18 cellular contexts compared by ENCODE assay signal in the genomic region with DNA sequence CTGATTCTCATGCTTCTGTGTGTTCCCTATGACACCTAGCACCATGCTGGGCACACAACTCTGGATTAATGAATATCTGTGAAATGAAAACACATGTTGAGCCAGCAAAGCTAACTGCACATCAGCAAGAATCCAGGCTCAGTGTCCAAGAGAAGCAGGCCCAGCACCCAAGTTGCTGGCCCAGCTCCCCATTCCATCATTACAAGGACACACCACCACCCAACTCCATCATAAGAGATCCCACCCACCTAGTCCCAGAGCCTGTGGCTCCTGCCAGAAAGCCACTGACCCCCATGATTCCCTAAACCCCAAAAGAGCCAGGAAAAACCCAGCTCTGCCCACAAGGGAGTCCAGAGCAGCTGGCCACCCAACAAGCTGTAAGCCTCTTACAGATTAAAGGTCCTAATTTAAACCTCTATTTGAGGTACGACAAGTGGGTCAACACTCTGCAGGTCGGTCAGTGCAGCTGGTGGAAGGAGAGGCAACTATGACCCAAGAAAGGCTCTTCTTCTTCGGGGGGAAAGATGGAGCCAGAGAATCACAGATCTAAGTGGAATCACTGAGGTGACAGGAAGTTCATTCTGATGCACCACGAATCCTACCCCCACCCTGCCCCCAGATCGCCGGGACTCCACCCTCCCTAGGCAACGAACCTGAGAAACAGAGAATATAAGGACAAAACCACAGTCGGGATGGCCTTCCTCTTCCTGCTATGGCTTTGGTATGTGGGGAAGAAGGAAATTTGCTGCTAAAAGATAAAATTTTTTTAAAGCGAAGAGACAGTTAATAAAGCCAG. TPM values are rescaled to one million over a fixed set of nuclear protein-coding genes. Genes with fewer than 3 reads are reported as not detected.
DNase-seq lines count a peak whose midpoint lies in the region; ATAC-seq and TF ChIP-seq lines count a peak whose summit lies in the region.
"Had no signal": no experiment of that assay in that cellular context is flagged by ENCODE, and none has a peak within 500 bp of the region (broad histone marks: within the 10 kb centered on the region; RNA-seq: fewer than 3 reads in every experiment).

No MANE protein-coding gene starts in this region.

- no peak overlapping the region for H2AK9ac ChIP-seq in IMR-90 (replicated peaks; ENCODE audit: low read depth, low read length, poor library complexity)

- TF ChIP-seq RAD21 in IMR-90 (IDR thresholded peaks at IDR 0.05; ENCODE audit: low read length) = no peak

- no CpG with 5 or more reads among the region's 9 CpGs for WGBS in IMR-90 (ENCODE audit: extremely low coverage in 2 of 2, insufficient read length in 1 of 2), 2 experiments
- 67 to 69% (median 68%) methylated on average over 9 of the region's 9 CpGs for WGBS in ovary, 3 donors

- H2AFZ ChIP-seq in IMR-90 (replicated peaks; ENCODE audit: low read length, poor library complexity) = no peak overlapping the region

- peaks cover 82% of the 10 kb centered on the region for H3K36me3 Mint-ChIP-seq in CD4-positive, alpha-beta T cell (ENCODE audit: low read depth)
- peaks cover 24% of the 10 kb centered on the region for H3K36me3 Mint-ChIP-seq in effector memory CD8-positive, alpha-beta T cell (ENCODE audit: insufficient read depth)

- H3K9me3 ChIP-seq in CD4-positive, alpha-beta T cell (ENCODE audit: control insufficient read depth, low read length) = no peaks in the 10 kb centered on the region
- H3K9me3 ChIP-seq in IMR-90 (ENCODE audit: control insufficient read depth, insufficient read depth, low read length) (no peaks in the 10 kb centered on the region), gastrocnemius medialis (no peaks in the 10 kb centered on the region), ovary (no peaks in the 10 kb centered on the region)
- H3K9me3 ChIP-seq: Peyer's patch had no signal

- in situ Hi-C loops in IMR-90 (cut with MboI; ENCODE audit: low sequenced_read_pairs) (no loop called here), gastrocnemius medialis (cut with MboI; ENCODE audit: low sequenced_read_pairs in 4 of 4) (no loop called here)

- CTCF ChIA-PET in CD4-positive, alpha-beta T cell (lab: Charles Lee) = interaction anchor here (1.0 to 1.5 kb wide), 2 partner anchors 12 to 32 kb away, joined by 3 to 5 read pairs; no protein-coding TSS in a partner anchor
- CTCF ChIA-PET in IMR-90 (lab: Yijun Ruan, JAX) = no interaction called here

- H3K79me1 ChIP-seq in IMR-90 (ENCODE audit: low read depth in 1 of 2, low read length in 2 of 2) = 0 out of 4 replicates have a peak, but pooled peaks cover 0 to 8% of the 10 kb centered on the region in 2 experiments

- H3K27me3 ChIP-seq in CD4-positive, alpha-beta T cell (ENCODE audit: control insufficient read depth, insufficient read depth, low read length) = no peaks in the 10 kb centered on the region
- no peaks in the 10 kb centered on the region for H3K27me3 ChIP-seq in IMR-90 (ENCODE audit: control insufficient read depth, insufficient read depth, low read length)
- no peaks in the 10 kb centered on the region for H3K27me3 ChIP-seq in gastrocnemius medialis
- H3K27me3 ChIP-seq in ovary = no peaks in the 10 kb centered on the region
- H3K27me3 ChIP-seq: Peyer's patch had no signal

- H3K4me1 Mint-ChIP-seq in CD4-positive, alpha-beta T cell (ENCODE audit: low read depth) = peaks cover 95% of the 10 kb centered on the region
- peaks cover 77 to 87% of the 10 kb centered on the region in 2 donors for H3K4me1 Mint-ChIP-seq in effector memory CD8-positive, alpha-beta T cell (ENCODE audit: low read depth in 2 of 2)

- H2BK120ac ChIP-seq in IMR-90 (ENCODE audit: low read depth, low read length) = no peak overlapping the region

- H4K8ac ChIP-seq in IMR-90 (ENCODE audit: low read depth in 2 of 2, low read length in 2 of 2) = no peak overlapping the region

- no peak for TF ChIP-seq EP300 in ovary (IDR thresholded peaks at IDR 0.05)

- H3K36me3 ChIP-seq in IMR-90 (ENCODE audit: control insufficient read depth, insufficient read depth, low read length) = no peaks in the 10 kb centered on the region
- no peaks in the 10 kb centered on the region for H3K36me3 ChIP-seq in gastrocnemius medialis
- no peaks in the 10 kb centered on the region for H3K36me3 ChIP-seq in ovary
- H3K36me3 ChIP-seq: Peyer's patch had no signal

- no TSS peak for BruUV-seq in IMR-90 (replicated peaks; lab: Mats Ljungman, UMichigan)

- H3K4me2 ChIP-seq in IMR-90 (ENCODE audit: low read depth, low read length) = no peak overlapping the region

- H3K9me3 Mint-ChIP-seq in CD4-positive, alpha-beta T cell = no peaks in the 10 kb centered on the region
- H3K9me3 Mint-ChIP-seq in effector memory CD8-positive, alpha-beta T cell = no peaks in the 10 kb centered on the region
- H3K9me3 Mint-ChIP-seq: brain had no signal

- peaks cover 2% of the 10 kb centered on the region; the same call in 1 of the 2 replicates for H3K9me1 ChIP-seq in IMR-90 (ENCODE audit: insufficient read depth, low read length)

- no peak overlapping the region for H3K27ac ChIP-seq in CD4-positive, alpha-beta T cell (ENCODE audit: low read depth, low read length)
- no peak overlapping the region for H3K27ac ChIP-seq in IMR-90 (ENCODE audit: insufficient read depth, low read length)
- peak overlapping the region; percentile 36 to 81 (median 66) for H3K27ac ChIP-seq in gastrocnemius medialis
- no peak overlapping the region for H3K27ac ChIP-seq in ovary
- H3K27ac ChIP-seq: C4-2B had no signal

- TF ChIP-seq CTCF in CD4-positive, alpha-beta T cell (IDR thresholded peaks at IDR 0.05) = no peak
- no peak for TF ChIP-seq CTCF in IMR-90 (conservative IDR thresholded peaks at IDR 0.05; ENCODE audit: low read depth, low read length)
- no peak for TF ChIP-seq CTCF in gastrocnemius medialis (IDR thresholded peaks at IDR 0.05 in 4 of 5, conservative IDR thresholded peaks at IDR 0.05 in 1 of 5)
- TF ChIP-seq CTCF in ovary (IDR thresholded peaks at IDR 0.05) = no peak

- TF ChIP-seq POLR2A in IMR-90 (IDR thresholded peaks at IDR 0.05; ENCODE audit: low read depth, low read length) (no peak), gastrocnemius medialis (IDR thresholded peaks at IDR 0.05) (no peak), ovary (IDR thresholded peaks at IDR 0.05) (no peak)

- no peak overlapping the region for H3K14ac ChIP-seq in IMR-90 (replicated peaks; ENCODE audit: low read depth, low read length)

- no peak overlapping the region for H3K4me3 ChIP-seq in IMR-90 (ENCODE audit: insufficient read depth, low read depth, low read length)
- no peak overlapping the region for H3K4me3 ChIP-seq in gastrocnemius medialis
- H3K4me3 ChIP-seq in ovary = no peak overlapping the region
- H3K4me3 ChIP-seq: Peyer's patch had no signal

- peak; percentile 48 for ATAC-seq in CD4-positive, alpha-beta T cell (ENCODE audit: poor library complexity)
- ATAC-seq in IMR-90 (ENCODE audit: low read depth) (0 out of 2 replicates have a peak, but pooled peaks have one; percentile 11), gastrocnemius medialis (no peak), GM19455 (IDR thresholded peaks at IDR 0.05; ENCODE audit: unreplicated experiment) (no peak)
- no peak for ATAC-seq in effector memory CD8-positive, alpha-beta T cell (replicated peaks)

- no peak overlapping the region for H3K18ac ChIP-seq in IMR-90 (ENCODE audit: low read depth, low read length)

- H3K4me1 ChIP-seq in IMR-90 (ENCODE audit: control insufficient read depth, insufficient read depth, low read length) = no peaks in the 10 kb centered on the region
- peaks cover 81 to 83% of the 10 kb centered on the region in 2 donors for H3K4me1 ChIP-seq in gastrocnemius medialis
- H3K4me1 ChIP-seq in ovary (ENCODE audit: insufficient read depth) = peaks cover 9% of the 10 kb centered on the region

- no peak overlapping the region for H3K56ac ChIP-seq in IMR-90 (ENCODE audit: extremely low read depth, insufficient read depth, low read length)

- H3K27me3 Mint-ChIP-seq in CD4-positive, alpha-beta T cell = no peaks in the 10 kb centered on the region
- no peaks in the 10 kb centered on the region for H3K27me3 Mint-ChIP-seq in effector memory CD8-positive, alpha-beta T cell
- H3K27me3 Mint-ChIP-seq: brain had no signal

- H2BK5ac ChIP-seq in IMR-90 (ENCODE audit: low read depth, low read length, poor library complexity, severe bottlenecking) = no peak overlapping the region

- H3K27ac Mint-ChIP-seq in CD4-positive, alpha-beta T cell = peak overlapping the region; percentile 78
- peak overlapping the region; percentile 66 to 81 for H3K27ac Mint-ChIP-seq in effector memory CD8-positive, alpha-beta T cell
- H3K27ac Mint-ChIP-seq: brain had no signal

- POLR2A ChIA-PET in CD4-positive, alpha-beta T cell (lab: Charles Lee) = interaction anchor here (1.3 kb wide), 1 partner anchor 16 kb away, joined by 6 read pairs; no protein-coding TSS in a partner anchor
- POLR2A ChIA-PET in IMR-90 (lab: Charles Lee; ENCODE audit: unreplicated experiment) = no interaction called here

- no peak overlapping the region for H3K4ac ChIP-seq in IMR-90 (ENCODE audit: low read depth, low read length)

- dilution Hi-C loops in IMR-90 (cut with HindIII; ENCODE audit: low sequenced_read_pairs, unreplicated experiment) = no loop called here

- H3K9ac ChIP-seq in IMR-90 (ENCODE audit: low read depth, low read length) = no peak overlapping the region

- H2BK15ac ChIP-seq in IMR-90 (ENCODE audit: low read depth, low read length) = no peak overlapping the region

- no peak overlapping the region for H2AK5ac ChIP-seq in IMR-90 (ENCODE audit: low read depth, low read length)

- no peak overlapping the region for H4K91ac ChIP-seq in IMR-90 (ENCODE audit: insufficient read depth, low read depth, low read length)

- no peak overlapping the region for H2BK20ac ChIP-seq in IMR-90 (ENCODE audit: low read depth, low read length)

- no peaks in the 10 kb centered on the region for H4K20me1 ChIP-seq in IMR-90 (ENCODE audit: insufficient read depth, low read length)

- DNase-seq in CD4-positive, alpha-beta T cell = no peak
- no peak for DNase-seq in IMR-90
- no peak for DNase-seq in effector memory CD8-positive, alpha-beta T cell
- no peak for DNase-seq in gastrocnemius medialis
- no peak for DNase-seq in ovary
- no peak for DNase-seq in effector CD4-positive, alpha-beta T cell
- DNase-seq: activated CD4-positive, alpha-beta T cell treated with anti-CD3 and anti-CD28 coated beads for 4 hours; activated effector memory CD4-positive, alpha-beta T cell treated with anti-CD3 and anti-CD28 coated beads, Interleukin-2, amount 50 U/mL, for 16 hours; effector CD8-positive, alpha-beta T cell; midbrain; NCI-H2081; NCI-H748 treated with DMSO at 0.1 percent for 48 hours; stimulated activated CD4-positive, alpha-beta T cell treated with anti-CD3 and anti-CD28 coated beads, Interleukin-15, amount 100 ng/mL, for 24 hours had no signal

- H3K4me3 Mint-ChIP-seq in CD4-positive, alpha-beta T cell = peak overlapping the region; percentile 66
- H3K4me3 Mint-ChIP-seq in effector memory CD8-positive, alpha-beta T cell = peak overlapping the region; percentile 43 to 64
- H3K4me3 Mint-ChIP-seq: brain had no signal

- H4K5ac ChIP-seq in IMR-90 (ENCODE audit: low read depth, low read length) = no peak overlapping the region

- no peak overlapping the region for H3K23ac ChIP-seq in IMR-90 (ENCODE audit: low read depth, low read length)

- intact Hi-C loops in CD4-positive, alpha-beta T cell (cut with DNase I, micrococcal nuclease) = no loop called here
- intact Hi-C loops in IMR-90 (cut with micrococcal nuclease) (no loop called here), gastrocnemius medialis (cut with DNase I; ENCODE audit: low total_unique reads) (no loop called here), ovary (cut with DNase I) (no loop called here)

RNA-seq across cellular contexts. Expression of a gene that starts 58.2 kb away (rescaled TPM):
- total RNA-seq in CD4-positive, alpha-beta T cell = not detected
- total RNA-seq in IMR-90 (2012; rRNA removed) = under 0.01 TPM in 1 of 2 replicates, not detected in the other
- 0.14 and 0.16 TPM in 2 replicates for polyA plus RNA-seq in IMR-90 (2012; rRNA removed)
- polyA plus RNA-seq in IMR-90 (2012; cell fraction: cytosol; rRNA removed) = 0.10 and 0.11 TPM in 2 replicates
- polyA plus RNA-seq in IMR-90 (2012; cell fraction: nucleus; rRNA removed; ENCODE audit: low replicate concordance) = 0.04 and 0.10 TPM in 2 replicates
- total RNA-seq in gastrocnemius medialis = 10 to 100 TPM; 13.6 to 31.7 (median 20.7) TPM
- 10 to 100 TPM; 12.6 to 42.1 (median 21.9) TPM for total RNA-seq in ovary
- 100 to 1,000 TPM in 1 of 2 donors, 10 to 100 TPM in 1; 50.8 to 146 TPM for polyA plus RNA-seq in ovary
- total RNA-seq: HT1080 had no signal

Comparison
In these comparisons a context has a peak if more than half of its experiments do, and no peak if none do; other contexts are left out.
1. ATAC-seq: peak in CD4-positive, alpha-beta T cell (single experiment) and IMR-90 (single experiment); none in effector memory CD8-positive, alpha-beta T cell (single experiment), gastrocnemius medialis (0 of 2) and GM19455 (single experiment).
2. H3K27ac ChIP-seq: peak in gastrocnemius medialis (4 of 4); none in CD4-positive, alpha-beta T cell (single experiment), IMR-90 (single experiment) and ovary (0 of 2).
3. RNA of a gene that starts 58.2 kb away (total RNA-seq): 13.6 to 31.7 TPM in gastrocnemius medialis and 12.6 to 42.1 TPM in ovary; not detected in CD4-positive, alpha-beta T cell and under 0.01 TPM in IMR-90; every median in the first group is over 10 times any median in the second.